In genomic region chr3:143002083-143002712, GRCh38 we compare ENCODE assay signal across 8 cellular contexts. TPM values are rescaled to one million over a fixed set of nuclear protein-coding genes. Genes with fewer than 3 reads are reported as not detected.
A peak's percentile ranks its signal among the peaks of the same experiment; 100 is the strongest.
DNase-seq lines count a peak whose midpoint lies in the region; ATAC-seq lines count a peak whose summit lies in the region.

No MANE protein-coding gene starts in this region.

- H3K4me1 ChIP-seq in SJSA1 (replicated peaks) (peaks cover 6% of the 10 kb centered on the region), mucosa of stomach (ENCODE audit: control insufficient read depth, insufficient read depth, low read length) (peaks cover 5% of the 10 kb centered on the region)

- peak overlapping the region; percentile 82 for H3K27ac ChIP-seq in SJSA1

- H3K4me3 ChIP-seq in SJSA1 (peak overlapping the region; percentile 68), mucosa of stomach (ENCODE audit: low read length) (peak overlapping the region; percentile 78)

- H3K36me3 ChIP-seq in SJSA1 (no peaks in the 10 kb centered on the region), mucosa of stomach (ENCODE audit: control insufficient read depth, insufficient read depth, low read length) (no peaks in the 10 kb centered on the region)

- H3K9me3 ChIP-seq in SJSA1 (replicated peaks) (no peaks in the 10 kb centered on the region), mucosa of stomach (ENCODE audit: control insufficient read depth, low read length) (no peaks in the 10 kb centered on the region)

- H3K27me3 ChIP-seq in SJSA1 (replicated peaks): no peaks in the 10 kb centered on the region
- no peaks in the 10 kb centered on the region for H3K27me3 ChIP-seq in mucosa of stomach (ENCODE audit: control insufficient read depth, insufficient read depth, low read length)

- H3K9ac ChIP-seq in mucosa of stomach (ENCODE audit: low read length): peak overlapping the region; percentile 99

- ATAC-seq in GM19397 (IDR thresholded peaks at IDR 0.05; ENCODE audit: unreplicated experiment) (peak; percentile 34), HG03442 (IDR thresholded peaks at IDR 0.05; ENCODE audit: unreplicated experiment) (peak; percentile 24), HG03159 (IDR thresholded peaks at IDR 0.05; ENCODE audit: unreplicated experiment) (no peak)

- peak; percentile 85 for DNase-seq in DMS 273 (lab: John Stamatoyannopoulos, UW; ENCODE audit: unreplicated experiment)
- peak in 1 of 2 experiments; percentile 36 for DNase-seq in SJSA1 (ENCODE audit: low read depth in 1 of 2, low spot score in 2 of 2)
- DNase-seq in dermis blood vessel endothelial cell: peak; percentile 38
- no peak for DNase-seq in nucleus accumbens (lab: John Stamatoyannopoulos, UW)

RNA-seq across cellular contexts. Expression of gene U2SURP, which starts 0.8 kb away (rescaled TPM):
- total RNA-seq in SJSA1 (2014; rRNA removed; shearing (Covaris generic)): 76.0 and 88.2 TPM in 2 replicates
- 52.8 and 57.8 TPM in 2 replicates for total RNA-seq in dermis blood vessel endothelial cell

RNA-seq across cellular contexts. Expression of gene PAQR9, which starts 38.7 kb away (rescaled TPM):
- not detected in 2 replicates for total RNA-seq in SJSA1 (2014; rRNA removed; shearing (Covaris generic))
- total RNA-seq in dermis blood vessel endothelial cell: not detected in 2 replicates

Comparison
In these comparisons a context has a peak if more than half of its experiments do, and no peak if none do; other contexts are left out.
1. DNase-seq: peak in DMS 273 (single experiment) and dermis blood vessel endothelial cell (single experiment); none in nucleus accumbens (0 of 56).